19 cellular contexts compared by ENCODE assay signal in the genomic region with DNA sequence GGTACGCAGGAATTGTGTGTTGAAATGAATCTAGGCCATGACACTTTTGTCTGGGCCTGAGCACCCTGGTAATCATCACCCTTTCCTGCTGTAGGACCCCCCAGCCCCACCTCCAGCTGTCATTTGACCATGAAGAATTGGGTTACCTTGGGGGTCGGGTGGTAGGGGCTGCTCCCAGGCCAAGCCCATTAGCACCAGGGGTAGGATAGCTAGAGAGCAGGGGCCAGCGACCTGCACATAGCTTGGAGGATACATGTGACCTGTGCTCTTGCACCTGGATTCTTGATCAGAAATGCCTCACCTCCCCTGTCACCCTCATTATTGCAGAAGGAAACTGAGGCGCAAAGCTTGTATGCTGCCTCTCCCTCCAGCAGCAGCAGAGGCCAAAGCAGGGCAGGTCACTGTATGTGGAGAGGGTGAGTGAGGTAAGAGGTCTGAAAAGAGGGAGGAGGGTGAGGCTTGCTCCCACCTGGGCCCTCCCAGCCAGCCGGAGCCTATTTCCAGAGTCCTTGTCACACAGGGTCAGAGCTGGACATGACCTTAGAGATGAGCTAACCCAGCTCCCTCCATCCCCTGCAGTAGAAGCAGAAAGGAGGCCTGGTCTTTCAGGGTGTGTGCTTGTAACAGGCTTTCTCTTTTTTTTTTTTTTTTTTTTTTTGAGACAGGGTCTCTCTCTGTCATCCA. TPM values are rescaled to one million over a fixed set of nuclear protein-coding genes. Genes with fewer than 3 reads are reported as not detected.
DNase-seq lines count a peak whose midpoint lies in the region; TF ChIP-seq lines count a peak whose summit lies in the region.
"Had no signal": no experiment of that assay in that cellular context is flagged by ENCODE, and none has a peak within 500 bp of the region (broad histone marks: within the 10 kb centered on the region; RNA-seq: fewer than 3 reads in every experiment).

No MANE protein-coding gene starts in this region.

- H3K4me3 ChIP-seq in ascending aorta = no peak overlapping the region
- H3K4me3 ChIP-seq: A549, HAP-1 had no signal

- H3K4me1 ChIP-seq in ascending aorta = peaks cover 9 to 33% of the 10 kb centered on the region in 2 donors
- H3K4me1 ChIP-seq: HAP-1 had no signal

- intact Hi-C loops in ascending aorta (cut with DNase I) = no loop called here
- intact Hi-C loops in posterior vena cava (cut with DNase I) = no loop called here

- H3K27ac ChIP-seq in ascending aorta = peak overlapping the region; percentile 95 to 97
- H3K27ac ChIP-seq: C4-2B, HL-60 had no signal

- no peaks in the 10 kb centered on the region for H3K36me3 ChIP-seq in ascending aorta
- H3K36me3 ChIP-seq: BE2C, HAP-1 had no signal

- no peak for TF ChIP-seq CTCF in ascending aorta (IDR thresholded peaks at IDR 0.05)

- H3K27me3 ChIP-seq in ascending aorta = no peaks in the 10 kb centered on the region
- H3K27me3 ChIP-seq: BE2C had no signal

- no peak for DNase-seq in ascending aorta (ENCODE audit: low spot score in 2 of 2)
- DNase-seq in islet precursor cell = peak; percentile 57
- DNase-seq in posterior vena cava (ENCODE audit: low spot score) = peak; percentile 57
- DNase-seq in HK-2 (ENCODE audit: unreplicated experiment) = no peak
- no peak for DNase-seq in T-helper 2 cell
- no peak for DNase-seq in SK-N-DZ (ENCODE audit: low spot score)
- DNase-seq: BE2C; CD8-positive, alpha-beta T cell; COR-L47; DMS153; DMS79 treated with DMSO at 0.1 percent for 48 hours; EL; GOT3; HFFc6 had no signal

- no peaks in the 10 kb centered on the region for H3K9me3 ChIP-seq in ascending aorta
- H3K9me3 ChIP-seq: A549, BE2C, HAP-1 had no signal

RNA-seq across cellular contexts. Expression of a gene that starts 35.3 kb away (rescaled TPM):
- not detected for total RNA-seq in ascending aorta
- total RNA-seq in posterior vena cava = 1 to 10 TPM in 1 of 2 donors, under 1 TPM in 1; 0.67 to 1.1 TPM
- not detected in 2 replicates for polyA plus RNA-seq in SK-N-DZ (2014; cell fraction: cytosol; rRNA removed)
- not detected in 2 replicates for polyA plus RNA-seq in SK-N-DZ (2014; cell fraction: nucleus; rRNA removed)
- total RNA-seq: CD8-positive, alpha-beta T cell had no signal

RNA-seq across cellular contexts. Expression of a gene that starts 38.6 kb away (rescaled TPM):
- 33.0 TPM for total RNA-seq in ascending aorta
- 10 to 100 TPM; 15.6 to 16.5 TPM for total RNA-seq in posterior vena cava
- 5.8 and 6.2 TPM in 2 replicates for polyA plus RNA-seq in SK-N-DZ (2014; cell fraction: cytosol; rRNA removed)
- 5.7 and 6.3 TPM in 2 replicates for polyA plus RNA-seq in SK-N-DZ (2014; cell fraction: nucleus; rRNA removed)

RNA-seq across cellular contexts. Expression of a gene that starts 39.1 kb away (rescaled TPM):
- total RNA-seq in ascending aorta (34.0 TPM), posterior vena cava (10 to 100 TPM; 29.5 to 32.1 TPM)
- polyA plus RNA-seq in SK-N-DZ (2014; cell fraction: cytosol; rRNA removed) = 103 and 140 TPM in 2 replicates
- polyA plus RNA-seq in SK-N-DZ (2014; cell fraction: nucleus; rRNA removed) = 265 and 277 TPM in 2 replicates

RNA-seq across cellular contexts. Expression of a gene that starts 46.9 kb away (rescaled TPM):
- total RNA-seq in ascending aorta = 2.6 TPM
- total RNA-seq in posterior vena cava = 1 to 10 TPM; 1.5 to 4.1 TPM
- polyA plus RNA-seq in SK-N-DZ (2014; cell fraction: cytosol; rRNA removed) = 4.3 and 6.6 TPM in 2 replicates
- 4.4 and 5.9 TPM in 2 replicates for polyA plus RNA-seq in SK-N-DZ (2014; cell fraction: nucleus; rRNA removed)
- total RNA-seq: CD8-positive, alpha-beta T cell had no signal

RNA-seq across cellular contexts. Expression of a gene that starts 52.2 kb away (rescaled TPM):
- total RNA-seq in ascending aorta = not detected
- total RNA-seq in posterior vena cava = under 1 TPM; 0.19 to 0.46 TPM
- polyA plus RNA-seq in SK-N-DZ (2014; cell fraction: cytosol; rRNA removed) = 0.32 TPM in 1 of 2 replicates, not detected in the other
- 0.16 and 0.19 TPM in 2 replicates for polyA plus RNA-seq in SK-N-DZ (2014; cell fraction: nucleus; rRNA removed)
- total RNA-seq: CD8-positive, alpha-beta T cell; HFFc6 had no signal
- polyA plus RNA-seq: A549, AG04450 had no signal

Comparison
In these comparisons a context has a peak if more than half of its experiments do, and no peak if none do; other contexts are left out.
1. DNase-seq: peak in islet precursor cell (single experiment) and posterior vena cava (single experiment); none in ascending aorta (0 of 2), HK-2 (single experiment), T-helper 2 cell (0 of 5) and SK-N-DZ (single experiment).